Comparison of ENCODE assay signal across 13 cellular contexts in genomic region chr2:44075536-44075935, GRCh38.
DNase-seq lines count a peak whose midpoint lies in the region; ATAC-seq, FAIRE-seq and TF ChIP-seq lines count a peak whose summit lies in the region.
"Had no signal": no experiment of that assay in that cellular context is flagged by ENCODE, and none has a peak within 500 bp of the region (broad histone marks: within the 10 kb centered on the region; RNA-seq: fewer than 3 reads in every experiment).

No MANE protein-coding gene starts in this region.

- TF ChIP-seq RAD21 in liver (IDR thresholded peaks at IDR 0.05), result peak; percentile 31 to 32

- H3K27ac ChIP-seq in astrocyte (ENCODE audit: low read depth, low read length) (no peak overlapping the region), liver (ENCODE audit: low read depth in 1 of 2, low read length in 2 of 2) (peak overlapping the region; percentile 70 to 77)
- H3K27ac ChIP-seq: uterus had no signal

- H3K27me3 Mint-ChIP-seq in astrocyte (ENCODE audit: low read depth, unreplicated experiment) (no peaks in the 10 kb centered on the region), progenitor cell of endocrine pancreas (no peaks in the 10 kb centered on the region)
- H3K27me3 Mint-ChIP-seq: CD4-positive, CD25-positive, alpha-beta regulatory T cell had no signal

- H3K4me3 Mint-ChIP-seq in astrocyte (ENCODE audit: unreplicated experiment), result no peak overlapping the region
- H3K4me3 Mint-ChIP-seq in progenitor cell of endocrine pancreas (ENCODE audit: low read depth), result no peak overlapping the region
- H3K4me3 Mint-ChIP-seq: CD4-positive, CD25-positive, alpha-beta regulatory T cell had no signal

- TF ChIP-seq CTCF in AG04449 (IDR thresholded peaks at IDR 0.05; ENCODE audit: insufficient read depth, low read length, missing control alignments) (no peak), astrocyte (IDR thresholded peaks at IDR 0.05; ENCODE audit: insufficient read depth, low read depth, low read length) (no peak), liver (IDR thresholded peaks at IDR 0.05; ENCODE audit: low read depth, low read length, missing input control) (no peak), progenitor cell of endocrine pancreas (IDR thresholded peaks at IDR 0.05; ENCODE audit: unreplicated experiment) (no peak)

- H3K9me3 Mint-ChIP-seq in astrocyte (ENCODE audit: unreplicated experiment), result no peaks in the 10 kb centered on the region
- H3K9me3 Mint-ChIP-seq in progenitor cell of endocrine pancreas (ENCODE audit: low read depth), result no peaks in the 10 kb centered on the region

- POLR2A ChIA-PET in AG04449 (lab: Yijun Ruan, JAX), result no interaction called here

- H3K4me1 Mint-ChIP-seq in astrocyte (ENCODE audit: low read depth, unreplicated experiment) (peaks cover 3% of the 10 kb centered on the region), progenitor cell of endocrine pancreas (ENCODE audit: low read depth) (no peaks in the 10 kb centered on the region)
- H3K4me1 Mint-ChIP-seq: CD4-positive, CD25-positive, alpha-beta regulatory T cell had no signal

- ATAC-seq in GM18873 (IDR thresholded peaks at IDR 0.05; ENCODE audit: low FRiP score, unreplicated experiment), result no peak

- H3K4me2 ChIP-seq in astrocyte (ENCODE audit: low read length), result no peak overlapping the region

- H3K36me3 Mint-ChIP-seq in astrocyte (ENCODE audit: low read depth, unreplicated experiment) (no peaks in the 10 kb centered on the region), progenitor cell of endocrine pancreas (ENCODE audit: insufficient read depth) (no peaks in the 10 kb centered on the region)
- H3K36me3 Mint-ChIP-seq: CD4-positive, CD25-positive, alpha-beta regulatory T cell had no signal

- H3K4me3 ChIP-seq in AG04449 (ENCODE audit: low read depth, low read length) (no peak overlapping the region), MG63 (no peak overlapping the region), astrocyte (ENCODE audit: insufficient read depth, low read depth, low read length) (no peak overlapping the region), liver (ENCODE audit: low read depth in 1 of 3, low read length in 3 of 3) (no peak overlapping the region)
- H3K4me3 ChIP-seq: uterus had no signal

- H3K9ac ChIP-seq in astrocyte (ENCODE audit: low read length), result no peak overlapping the region
- H3K9ac ChIP-seq in liver (ENCODE audit: low read depth in 1 of 2, low read length in 2 of 2), result peak overlapping the region in 1 of 2 donors; percentile 51

- no peaks in the 10 kb centered on the region for H4K20me1 ChIP-seq in astrocyte (ENCODE audit: insufficient read depth, low read length)

- FAIRE-seq in astrocyte (lab: Jason Lieb, UNC), result no peak
- no peak for FAIRE-seq in GM19239 (lab: Jason Lieb, UNC)

- DNase-seq in AG04449 (ENCODE audit: low read depth, low spot score), result peak; percentile 26
- peak; percentile 15 for DNase-seq in MG63
- peak; percentile 41 for DNase-seq in astrocyte (ENCODE audit: low read depth)
- no peak for DNase-seq in NCI-H128 (lab: John Stamatoyannopoulos, UW; ENCODE audit: unreplicated experiment)
- DNase-seq in progenitor cell of endocrine pancreas (ENCODE audit: low spot score, unreplicated experiment), result no peak
- DNase-seq in GM19239 (ENCODE audit: insufficient read length, low spot score), result no peak
- DNase-seq: activated T-cell treated with anti-CD3 and anti-CD28 coated beads, Interleukin-2, amount 50 U/mL, for 48 hours; CD4-positive, CD25-positive, alpha-beta regulatory T cell; effector CD8-positive, alpha-beta T cell; Karpas-422; uterus had no signal

- no peaks in the 10 kb centered on the region for H3K79me2 ChIP-seq in astrocyte (ENCODE audit: insufficient read depth, low read length)

- no peak overlapping the region for H2AFZ ChIP-seq in astrocyte (ENCODE audit: low read depth, low read length)

- CTCF ChIA-PET in AG04449 (lab: Yijun Ruan, JAX), result interaction anchor here (5.4 kb wide), 1 partner anchor 13 kb away, joined by 41 read pairs; no protein-coding TSS in a partner anchor

- H3K27me3 ChIP-seq in MG63 (no peaks in the 10 kb centered on the region), astrocyte (ENCODE audit: insufficient read depth, low read length) (no peaks in the 10 kb centered on the region), liver (ENCODE audit: control insufficient read depth in 4 of 4, insufficient read depth in 4 of 4, low read length in 3 of 4) (no peaks in the 10 kb centered on the region)
- H3K27me3 ChIP-seq: uterus had no signal

- 43% methylated on average over 6 of the region's 6 CpGs for WGBS in liver

- H3K27ac Mint-ChIP-seq in astrocyte (ENCODE audit: unreplicated experiment) (no peak overlapping the region), progenitor cell of endocrine pancreas (no peak overlapping the region)
- H3K27ac Mint-ChIP-seq: CD4-positive, CD25-positive, alpha-beta regulatory T cell had no signal

- no peaks in the 10 kb centered on the region for H3K4me1 ChIP-seq in astrocyte (ENCODE audit: insufficient read depth, low read length)
- H3K4me1 ChIP-seq in liver (ENCODE audit: control insufficient read depth in 4 of 4, insufficient read depth in 4 of 4, low read length in 3 of 4), result peaks cover 0 to 6% (median 1%) of the 10 kb centered on the region in 4 donors
- H3K4me1 ChIP-seq: uterus had no signal

- H3K9me3 ChIP-seq in MG63, result no peaks in the 10 kb centered on the region
- no peaks in the 10 kb centered on the region for H3K9me3 ChIP-seq in astrocyte (ENCODE audit: insufficient read depth, low read depth, low read length)
- H3K9me3 ChIP-seq in liver (ENCODE audit: control insufficient read depth in 4 of 4, low read length in 3 of 4), result no peaks in the 10 kb centered on the region
- H3K9me3 ChIP-seq: uterus had no signal

- H3K36me3 ChIP-seq in MG63 (no peaks in the 10 kb centered on the region), astrocyte (ENCODE audit: insufficient read depth, low read length) (no peaks in the 10 kb centered on the region), liver (ENCODE audit: control insufficient read depth in 4 of 4, insufficient read depth in 3 of 4, low read depth in 1 of 4, low read length in 3 of 4) (no peaks in the 10 kb centered on the region)
- H3K36me3 ChIP-seq: uterus had no signal

TF ChIP-seq in liver, 16 proteins besides CTCF, POLR2A, EP300 and RAD21 (continues in another document):
- peak; percentile 76 to 92 for TF ChIP-seq HNF4A (conservative IDR thresholded peaks at IDR 0.05)
- peak; percentile 99 for TF ChIP-seq ATF3 (IDR thresholded peaks at IDR 0.05)
- peak; percentile 72 for TF ChIP-seq SP1 (IDR thresholded peaks at IDR 0.05)
- TF ChIP-seq, protein P1, sequence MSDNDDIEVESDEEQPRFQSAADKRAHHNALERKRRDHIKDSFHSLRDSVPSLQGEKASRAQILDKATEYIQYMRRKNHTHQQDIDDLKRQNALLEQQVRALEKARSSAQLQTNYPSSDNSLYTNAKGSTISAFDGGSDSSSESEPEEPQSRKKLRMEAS (IDR thresholded peaks at IDR 0.05), result peak; percentile 85
- no peak for TF ChIP-seq TAF1 (conservative IDR thresholded peaks at IDR 0.05)
- no peak for TF ChIP-seq EGR1 (IDR thresholded peaks at IDR 0.05; ENCODE audit: low read depth in 2 of 2)
- TF ChIP-seq REST (IDR thresholded peaks at IDR 0.05), result peak; percentile 56
- TF ChIP-seq HNF4G (IDR thresholded peaks at IDR 0.05), result peak; percentile 55
- TF ChIP-seq, protein P2, sequence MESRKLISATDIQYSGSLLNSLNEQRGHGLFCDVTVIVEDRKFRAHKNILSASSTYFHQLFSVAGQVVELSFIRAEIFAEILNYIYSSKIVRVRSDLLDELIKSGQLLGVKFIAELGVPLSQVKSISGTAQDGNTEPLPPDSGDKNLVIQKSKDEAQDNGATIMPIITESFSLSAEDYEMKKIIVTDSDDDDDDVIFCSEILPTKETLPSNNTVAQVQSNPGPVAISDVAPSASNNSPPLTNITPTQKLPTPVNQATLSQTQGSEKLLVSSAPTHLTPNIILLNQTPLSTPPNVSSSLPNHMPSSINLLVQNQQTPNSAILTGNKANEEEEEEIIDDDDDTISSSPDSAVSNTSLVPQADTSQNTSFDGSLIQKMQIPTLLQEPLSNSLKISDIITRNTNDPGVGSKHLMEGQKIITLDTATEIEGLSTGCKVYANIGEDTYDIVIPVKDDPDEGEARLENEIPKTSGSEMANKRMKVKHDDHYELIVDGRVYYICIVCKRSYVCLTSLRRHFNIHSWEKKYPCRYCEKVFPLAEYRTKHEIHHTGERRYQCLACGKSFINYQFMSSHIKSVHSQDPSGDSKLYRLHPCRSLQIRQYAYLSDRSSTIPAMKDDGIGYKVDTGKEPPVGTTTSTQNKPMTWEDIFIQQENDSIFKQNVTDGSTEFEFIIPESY (IDR thresholded peaks at IDR 0.05), result peak; percentile 63
- peak; percentile 81 to 90 for TF ChIP-seq JUND (IDR thresholded peaks at IDR 0.05)
- peak; percentile 76 to 91 for TF ChIP-seq RXRA (IDR thresholded peaks at IDR 0.05)
- peak; percentile 31 for TF ChIP-seq NR2F2 (IDR thresholded peaks at IDR 0.05)
- no peak for TF ChIP-seq FOXA1 (IDR thresholded peaks at IDR 0.05)
- TF ChIP-seq GABPA (IDR thresholded peaks at IDR 0.05 in 1 of 2, conservative IDR thresholded peaks at IDR 0.05 in 1 of 2), result no peak

Comparison
In these comparisons a context has a peak if more than half of its experiments do, and no peak if none do; other contexts are left out.
1. DNase-seq: peak in AG04449 (single experiment), MG63 (single experiment) and astrocyte (single experiment); none in NCI-H128 (single experiment), progenitor cell of endocrine pancreas (single experiment) and GM19239 (single experiment).